ENCODE assay signal across 22 cellular contexts in genomic region chr5:141952030-141952429, GRCh38. TPM values are rescaled to one million over a fixed set of nuclear protein-coding genes. Genes with fewer than 3 reads are reported as not detected.
DNase-seq lines count a peak whose midpoint lies in the region; ATAC-seq, FAIRE-seq and TF ChIP-seq lines count a peak whose summit lies in the region.
"Had no signal": no experiment of that assay in that cellular context is flagged by ENCODE, and none has a peak within 500 bp of the region (broad histone marks: within the 10 kb centered on the region; RNA-seq: fewer than 3 reads in every experiment).

No MANE protein-coding gene starts in this region.

- no peaks in the 10 kb centered on the region for H3F3A ChIP-seq in PC-3 (ENCODE audit: low read length, unreplicated experiment)

- H3K9ac ChIP-seq in astrocyte (ENCODE audit: low read length) (no peak overlapping the region), PC-3 (ENCODE audit: low read length) (no peak overlapping the region)

- H3K9me3 Mint-ChIP-seq in astrocyte (ENCODE audit: unreplicated experiment), result no peaks in the 10 kb centered on the region
- H3K9me3 Mint-ChIP-seq: activated naive CD4-positive, alpha-beta T cell treated with anti-CD3 and anti-CD28 coated beads, Interleukin-2, amount 10 ng/mL, durations not matched to agents 7 days and 5 days had no signal

- no peak overlapping the region for H2AFZ ChIP-seq in astrocyte (ENCODE audit: low read depth, low read length)
- no peak overlapping the region for H2AFZ ChIP-seq in PC-3 (ENCODE audit: low read length)

- H3K36me3 ChIP-seq in astrocyte (ENCODE audit: insufficient read depth, low read length), result no peaks in the 10 kb centered on the region
- no peaks in the 10 kb centered on the region for H3K36me3 ChIP-seq in gastrocnemius medialis
- no peaks in the 10 kb centered on the region for H3K36me3 ChIP-seq in PC-3 (ENCODE audit: low read depth, low read length)
- H3K36me3 ChIP-seq: neutrophil, prostate gland, thoracic aorta had no signal

- BruUV-seq in PC-3 (replicated peaks; lab: Mats Ljungman, UMichigan), result no TSS peak

- H3K36me3 Mint-ChIP-seq in astrocyte (ENCODE audit: low read depth, unreplicated experiment), result peaks cover 2% of the 10 kb centered on the region
- H3K36me3 Mint-ChIP-seq: activated naive CD4-positive, alpha-beta T cell treated with anti-CD3 and anti-CD28 coated beads, Interleukin-2, amount 10 ng/mL, durations not matched to agents 7 days and 5 days had no signal

- peak; percentile 42 for DNase-seq in DMS 273 treated with DMSO at 0.1 percent for 48 hours (lab: John Stamatoyannopoulos, UW)
- peak; percentile 30 to 38 for DNase-seq in Kasumi-1 (lab: John Stamatoyannopoulos, UW)
- no peak for DNase-seq in astrocyte (ENCODE audit: low read depth)
- DNase-seq in gastrocnemius medialis, result no peak
- DNase-seq in SIG-M5 treated with dmso at 0.1 percent for 504 hours (lab: John Stamatoyannopoulos, UW; ENCODE audit: unreplicated experiment), result no peak
- DNase-seq in PC-3, result no peak
- no peak for DNase-seq in NCI-H1694 treated with DMSO at 0.1 percent for 48 hours (lab: John Stamatoyannopoulos, UW)
- DNase-seq: effector CD4-positive, alpha-beta T cell; NCI-H2081; NCI-H345; NCI-H774; stimulated activated CD4-positive, alpha-beta T cell treated with anti-CD3 and anti-CD28 coated beads, Interleukin-15, amount 100 ng/mL, for 24 hours; stimulated activated naive CD4-positive, alpha-beta T cell treated with Interleukin-2 at 50 U/mL for 16 hours had no signal

- intact Hi-C loops in gastrocnemius medialis (cut with DNase I; ENCODE audit: low total_unique reads), result no loop called here
- intact Hi-C loops in PC-3 (cut with micrococcal nuclease), result no loop called here

- in situ Hi-C loops in gastrocnemius medialis (cut with MboI; ENCODE audit: low sequenced_read_pairs in 4 of 4), result loop anchor here in 1 of 4 donors (10.0 kb wide), 1 partner anchor 67 kb away; no protein-coding TSS in a partner anchor

- H3K27ac Mint-ChIP-seq in astrocyte (ENCODE audit: unreplicated experiment), result no peak overlapping the region
- H3K27ac Mint-ChIP-seq: activated CD4-positive, alpha-beta T cell treated with anti-CD3 and anti-CD28 coated beads for 36 hours; activated naive CD4-positive, alpha-beta T cell treated with anti-CD3 and anti-CD28 coated beads, Interleukin-2, amount 10 ng/mL, durations not matched to agents 7 days and 5 days had no signal

- H3K9me3 ChIP-seq in astrocyte (ENCODE audit: insufficient read depth, low read depth, low read length) (no peaks in the 10 kb centered on the region), gastrocnemius medialis (no peaks in the 10 kb centered on the region), PC-3 (ENCODE audit: low read length) (no peaks in the 10 kb centered on the region)
- H3K9me3 ChIP-seq: neutrophil, prostate gland, thoracic aorta had no signal

- H3K4me3 ChIP-seq in astrocyte (ENCODE audit: insufficient read depth, low read depth, low read length), result no peak overlapping the region
- H3K4me3 ChIP-seq in gastrocnemius medialis, result no peak overlapping the region
- no peak overlapping the region for H3K4me3 ChIP-seq in PC-3 (ENCODE audit: low read length)
- H3K4me3 ChIP-seq: K562, prostate gland, thoracic aorta had no signal

- TF ChIP-seq CTCF in astrocyte (IDR thresholded peaks at IDR 0.05; ENCODE audit: insufficient read depth, low read depth, low read length) (no peak), gastrocnemius medialis (IDR thresholded peaks at IDR 0.05 in 4 of 5, conservative IDR thresholded peaks at IDR 0.05 in 1 of 5) (no peak), PC-3 (conservative IDR thresholded peaks at IDR 0.05; ENCODE audit: low read depth, low read length) (no peak)

- H3K27me3 ChIP-seq in astrocyte (ENCODE audit: insufficient read depth, low read length) (no peaks in the 10 kb centered on the region), gastrocnemius medialis (peaks cover 0 to 5% (median 3%) of the 10 kb centered on the region in 3 donors), PC-3 (ENCODE audit: low read length) (no peaks in the 10 kb centered on the region)
- H3K27me3 ChIP-seq: neutrophil had no signal

- H3K4me1 ChIP-seq in astrocyte (ENCODE audit: insufficient read depth, low read length) (no peaks in the 10 kb centered on the region), gastrocnemius medialis (peaks cover 7 to 9% of the 10 kb centered on the region in 2 donors), PC-3 (ENCODE audit: insufficient read depth, low read length) (no peaks in the 10 kb centered on the region)
- H3K4me1 ChIP-seq: prostate gland had no signal

- H3K4me3 Mint-ChIP-seq in astrocyte (ENCODE audit: unreplicated experiment), result peak overlapping the region; percentile 62
- H3K4me3 Mint-ChIP-seq: activated CD4-positive, alpha-beta T cell treated with anti-CD3 and anti-CD28 coated beads for 36 hours; activated naive CD4-positive, alpha-beta T cell treated with anti-CD3 and anti-CD28 coated beads, Interleukin-2, amount 10 ng/mL, durations not matched to agents 7 days and 5 days had no signal

- no peaks in the 10 kb centered on the region for H4K20me1 ChIP-seq in astrocyte (ENCODE audit: insufficient read depth, low read length)
- H4K20me1 ChIP-seq in PC-3 (ENCODE audit: low read length), result no peaks in the 10 kb centered on the region

- H3K79me2 ChIP-seq in astrocyte (ENCODE audit: insufficient read depth, low read length) (no peaks in the 10 kb centered on the region), PC-3 (ENCODE audit: low read length) (no peaks in the 10 kb centered on the region)

- POLR2A ChIA-PET in PC-3 (lab: Charles Lee; ENCODE audit: unreplicated experiment), result no interaction called here

- H3K9me2 ChIP-seq in PC-3 (replicated peaks; ENCODE audit: low read length), result no peaks in the 10 kb centered on the region

- ATAC-seq in gastrocnemius medialis, result no peak
- no peak for ATAC-seq in GM19395 (IDR thresholded peaks at IDR 0.05; ENCODE audit: unreplicated experiment)
- no peak for ATAC-seq in PC-3

- CTCF ChIA-PET in PC-3 (lab: Charles Lee), result no interaction called here

- H3K4me2 ChIP-seq in astrocyte (ENCODE audit: low read length) (no peak overlapping the region), PC-3 (ENCODE audit: low read length) (no peak overlapping the region)

- H3K4me1 Mint-ChIP-seq in astrocyte (ENCODE audit: low read depth, unreplicated experiment), result peaks cover 6% of the 10 kb centered on the region

- FAIRE-seq in astrocyte (lab: Jason Lieb, UNC), result no peak
- FAIRE-seq: K562 had no signal

- H3K27me3 Mint-ChIP-seq in astrocyte (ENCODE audit: low read depth, unreplicated experiment), result peaks cover 41% of the 10 kb centered on the region
- H3K27me3 Mint-ChIP-seq: activated CD4-positive, alpha-beta T cell treated with anti-CD3 and anti-CD28 coated beads for 36 hours had no signal

- H3K27ac ChIP-seq in astrocyte (ENCODE audit: low read depth, low read length) (no peak overlapping the region), gastrocnemius medialis (peak overlapping the region in 3 of 4 donors; percentile 41 to 52 (median 46)), PC-3 (ENCODE audit: low read length) (no peak overlapping the region)
- H3K27ac ChIP-seq: neutrophil, prostate gland, thoracic aorta had no signal

- TF ChIP-seq POLR2A in gastrocnemius medialis (IDR thresholded peaks at IDR 0.05), result no peak

RNA-seq across cellular contexts. Expression of gene PCDH12, which starts 6.0 kb away (rescaled TPM):
- 0.02 TPM in 1 of 2 replicates, not detected in the other for total RNA-seq in astrocyte
- 10 to 100 TPM in 1 of 4 donors, 1 to 10 TPM in 3; 2.1 to 13.6 (median 3.6) TPM for total RNA-seq in gastrocnemius medialis
- total RNA-seq in PC-3 (2014; rRNA removed), result 0.15 TPM in 1 of 2 replicates, not detected in the other
- total RNA-seq: G401, MCF 10A had no signal

RNA-seq across cellular contexts. Expression of gene RNF14, which starts 16.9 kb away (rescaled TPM):
- total RNA-seq in astrocyte (96.5 and 105 TPM in 2 replicates), gastrocnemius medialis (100 to 1,000 TPM in 1 of 4 donors, 10 to 100 TPM in 3; 71.4 to 107 (median 84.5) TPM), PC-3 (2014; rRNA removed) (32.1 and 49.8 TPM in 2 replicates)

RNA-seq across cellular contexts. Expression of gene DELE1, which starts 28.4 kb away (rescaled TPM):
- total RNA-seq in astrocyte (37.6 and 38.2 TPM in 2 replicates), gastrocnemius medialis (10 to 100 TPM; 31.3 to 91.6 (median 52.4) TPM), PC-3 (2014; rRNA removed) (46.6 and 58.9 TPM in 2 replicates)

Comparison
In these comparisons a context has a peak if more than half of its experiments do, and no peak if none do; other contexts are left out.
1. DNase-seq: peak in DMS 273 treated with DMSO at 0.1 percent for 48 hours (single experiment) and Kasumi-1 (2 of 2); none in astrocyte (single experiment), gastrocnemius medialis (0 of 2), SIG-M5 treated with dmso at 0.1 percent for 504 hours (single experiment), PC-3 (single experiment) and NCI-H1694 treated with DMSO at 0.1 percent for 48 hours (single experiment).
2. H3K27ac ChIP-seq: peak in gastrocnemius medialis (3 of 4); none in astrocyte (single experiment) and PC-3 (single experiment).